Comparison of ENCODE assay signal across 8 cellular contexts in genomic region chr3:190586631-190587000, GRCh38.
A peak's percentile ranks its signal among the peaks of the same experiment; 100 is the strongest.
DNase-seq lines count a peak whose midpoint lies in the region; ATAC-seq and TF ChIP-seq lines count a peak whose summit lies in the region.

No MANE protein-coding gene starts in this region.

- no peaks in the 10 kb centered on the region for H3K79me2 ChIP-seq in H9 (ENCODE audit: insufficient read depth, low read length)

- no peaks in the 10 kb centered on the region for H3K36me3 ChIP-seq in mesenchymal stem cell (ENCODE audit: control insufficient read depth in 1 of 2, insufficient read depth in 2 of 2, low read depth in 1 of 2, low read length in 2 of 2)

- no peaks in the 10 kb centered on the region for H3K23me2 ChIP-seq in H9 (ENCODE audit: insufficient read length, low read depth, low read length, poor library complexity, severe bottlenecking)

- H4K5ac ChIP-seq in H9 (ENCODE audit: insufficient read length, low read depth, low read length) = no peak overlapping the region

- H3K4ac ChIP-seq in mesenchymal stem cell (ENCODE audit: low read depth in 1 of 2, low read length in 2 of 2) (no peak overlapping the region), H9 (ENCODE audit: low read depth, low read length) (no peak overlapping the region)

- H3K27me3 Mint-ChIP-seq in CD4-positive, alpha-beta T cell = no peaks in the 10 kb centered on the region
- no peaks in the 10 kb centered on the region for H3K27me3 Mint-ChIP-seq in activated T-helper 2 cell treated with anti-CD3 and anti-CD28 coated beads, Interferon-gamma antibody, Interleukin-2, Interleukin-4, amounts not matched to agents 10 μg/mL and 5 μg/mL and 100 μg/mL, durations not matched to agents 14 hours and 24 hours and 36 hours (ENCODE audit: low read depth)
- H3K27me3 Mint-ChIP-seq in H9 (ENCODE audit: low read depth) = no peaks in the 10 kb centered on the region

- POLR2A ChIA-PET in CD4-positive, alpha-beta T cell (lab: Charles Lee) = no interaction called here

- CTCF ChIA-PET in CD4-positive, alpha-beta T cell (lab: Charles Lee) = interaction anchor here (0.6 to 1.4 kb wide), 2 partner anchors 19 to 57 kb away, joined by 3 read pairs; no protein-coding TSS in a partner anchor

- H3K56ac ChIP-seq in H9 (ENCODE audit: insufficient read length, low read depth, low read length) = no peak overlapping the region

- DNase-seq in CD4-positive, alpha-beta T cell = no peak
- peak; percentile 71 for DNase-seq in HPDE6-E6E7 (ENCODE audit: extremely low spot score)
- DNase-seq in activated T-helper 2 cell treated with anti-CD3 and anti-CD28 coated beads, Interferon-gamma antibody, Interleukin-2, Interleukin-4, amounts not matched to agents 10 μg/mL and 5 μg/mL and 100 μg/mL, durations not matched to agents 14 hours and 24 hours and 36 hours (ENCODE audit: low spot score) = peak; percentile 32
- DNase-seq in mesenchymal stem cell = peak; percentile 78
- no peak for DNase-seq in middle frontal gyrus (ENCODE audit: extremely low spot score, low spot score)
- DNase-seq in RKO (ENCODE audit: low spot score) = no peak
- DNase-seq in H9 = no peak

- no peaks in the 10 kb centered on the region for H3K79me1 ChIP-seq in mesenchymal stem cell (replicated peaks; ENCODE audit: low read length, poor library complexity, severe bottlenecking)
- no peaks in the 10 kb centered on the region for H3K79me1 ChIP-seq in H9 (ENCODE audit: insufficient read depth, low read depth, low read length, poor library complexity, severe bottlenecking)

- no peak overlapping the region for H2BK20ac ChIP-seq in H9 (ENCODE audit: low read depth, low read length, poor library complexity, severe bottlenecking)

- TF ChIP-seq CTCF in CD4-positive, alpha-beta T cell (IDR thresholded peaks at IDR 0.05) = no peak
- TF ChIP-seq CTCF in H9 (conservative IDR thresholded peaks at IDR 0.05) = no peak

- no peak overlapping the region for H4K91ac ChIP-seq in mesenchymal stem cell (ENCODE audit: low read length)
- no peak overlapping the region for H4K91ac ChIP-seq in H9 (ENCODE audit: insufficient read length, low read depth, low read length)

- H2AK5ac ChIP-seq in mesenchymal stem cell (ENCODE audit: low read length, severe bottlenecking) (no peak overlapping the region), H9 (ENCODE audit: insufficient read length, low read length) (no peak overlapping the region)

- H2AFZ ChIP-seq in mesenchymal stem cell (ENCODE audit: low read depth, low read length) = no peak overlapping the region
- H2AFZ ChIP-seq in H9 (ENCODE audit: low read length) = no peak overlapping the region

- no peaks in the 10 kb centered on the region for H3K9me3 ChIP-seq in CD4-positive, alpha-beta T cell (ENCODE audit: control insufficient read depth, low read length)
- H3K9me3 ChIP-seq in mesenchymal stem cell (ENCODE audit: control insufficient read depth, low read length) (no peaks in the 10 kb centered on the region), H9 (ENCODE audit: control insufficient read depth, low read depth, low read length) (no peaks in the 10 kb centered on the region)

- H3K4me2 ChIP-seq in mesenchymal stem cell (ENCODE audit: low read length, poor library complexity, severe bottlenecking) (no peak overlapping the region), H9 (ENCODE audit: insufficient read depth, insufficient read length, low read length) (no peak overlapping the region)

- peaks cover 22% of the 10 kb centered on the region for H3K4me1 Mint-ChIP-seq in CD4-positive, alpha-beta T cell (ENCODE audit: low read depth)
- H3K4me1 Mint-ChIP-seq in activated T-helper 2 cell treated with anti-CD3 and anti-CD28 coated beads, Interferon-gamma antibody, Interleukin-2, Interleukin-4, amounts not matched to agents 10 μg/mL and 5 μg/mL and 100 μg/mL, durations not matched to agents 14 hours and 24 hours and 36 hours (ENCODE audit: low read depth) = peaks cover 73% of the 10 kb centered on the region
- H3K4me1 Mint-ChIP-seq in H9 = peaks cover 11 to 13% of the 10 kb centered on the region in 2 experiments

- no peaks in the 10 kb centered on the region for H3K9me3 Mint-ChIP-seq in CD4-positive, alpha-beta T cell
- no peaks in the 10 kb centered on the region for H3K9me3 Mint-ChIP-seq in activated T-helper 2 cell treated with anti-CD3 and anti-CD28 coated beads, Interferon-gamma antibody, Interleukin-2, Interleukin-4, amounts not matched to agents 10 μg/mL and 5 μg/mL and 100 μg/mL, durations not matched to agents 14 hours and 24 hours and 36 hours
- no peaks in the 10 kb centered on the region for H3K9me3 Mint-ChIP-seq in H9

- H2BK12ac ChIP-seq in mesenchymal stem cell (ENCODE audit: low read length in 2 of 2) (peak overlapping the region; percentile 3 to 11), H9 (ENCODE audit: insufficient read length, low read depth, low read length) (no peak overlapping the region)

- no peak overlapping the region for H3K14ac ChIP-seq in mesenchymal stem cell (ENCODE audit: low read length in 2 of 2)
- H3K14ac ChIP-seq in H9 (ENCODE audit: insufficient read depth, low read length) = no peak overlapping the region

- H2BK5ac ChIP-seq in mesenchymal stem cell (ENCODE audit: low read depth, low read length, poor library complexity, severe bottlenecking) = no peak overlapping the region
- no peak overlapping the region for H2BK5ac ChIP-seq in H9 (ENCODE audit: insufficient read length, low read length)

- intact Hi-C loops in CD4-positive, alpha-beta T cell (cut with DNase I, micrococcal nuclease) = no loop called here
- intact Hi-C loops in activated T-helper 2 cell treated with anti-CD3 and anti-CD28 coated beads, Interferon-gamma antibody, Interleukin-2, Interleukin-4, amounts not matched to agents 10 μg/mL and 5 μg/mL and 100 μg/mL, durations not matched to agents 14 hours and 24 hours and 36 hours (cut with micrococcal nuclease) = loop anchor here (1.0 to 10.0 kb wide), 7 partner anchors 9 to 1282 kb away; partner anchors contain the start of gene IL1RAP

- H2BK120ac ChIP-seq in mesenchymal stem cell (ENCODE audit: low read depth, low read length) (no peak overlapping the region), H9 (ENCODE audit: low read depth, low read length, poor library complexity, severe bottlenecking) (no peak overlapping the region)

- H3K27ac ChIP-seq in CD4-positive, alpha-beta T cell (ENCODE audit: low read depth, low read length) = no peak overlapping the region
- no peak overlapping the region for H3K27ac ChIP-seq in mesenchymal stem cell (ENCODE audit: low read length, poor library complexity, severe bottlenecking)
- H3K27ac ChIP-seq in H9 (ENCODE audit: insufficient read length, low read depth, low read length) = no peak overlapping the region

- H4K8ac ChIP-seq in mesenchymal stem cell (ENCODE audit: low read length) (no peak overlapping the region), H9 (replicated peaks; ENCODE audit: insufficient read length, low read depth, low read length) (no peak overlapping the region)

- H3K23ac ChIP-seq in mesenchymal stem cell (ENCODE audit: low read length in 2 of 2) = no peak overlapping the region
- no peak overlapping the region for H3K23ac ChIP-seq in H9 (ENCODE audit: insufficient read length, low read depth, low read length)

- ATAC-seq in CD4-positive, alpha-beta T cell (ENCODE audit: poor library complexity) = peak; percentile 32
- peak; percentile 56 for ATAC-seq in GM19463 (IDR thresholded peaks at IDR 0.05; ENCODE audit: unreplicated experiment)

- no peak overlapping the region for H3K4me3 ChIP-seq in mesenchymal stem cell (ENCODE audit: insufficient read depth in 1 of 2, low read depth in 1 of 2, low read length in 2 of 2)

- no peak overlapping the region for H3T11ph ChIP-seq in H9 (ENCODE audit: low read length)

- H3K27me3 ChIP-seq in CD4-positive, alpha-beta T cell (ENCODE audit: control insufficient read depth, insufficient read depth, low read length) = no peaks in the 10 kb centered on the region
- H3K27me3 ChIP-seq in mesenchymal stem cell (ENCODE audit: control insufficient read depth in 1 of 2, insufficient read depth in 1 of 2, low read length in 2 of 2) (no peaks in the 10 kb centered on the region), H9 (ENCODE audit: insufficient read depth, low read length) (no peaks in the 10 kb centered on the region)

- no peaks in the 10 kb centered on the region for H3K36me3 Mint-ChIP-seq in CD4-positive, alpha-beta T cell (ENCODE audit: low read depth)
- peaks cover 58% of the 10 kb centered on the region for H3K36me3 Mint-ChIP-seq in activated T-helper 2 cell treated with anti-CD3 and anti-CD28 coated beads, Interferon-gamma antibody, Interleukin-2, Interleukin-4, amounts not matched to agents 10 μg/mL and 5 μg/mL and 100 μg/mL, durations not matched to agents 14 hours and 24 hours and 36 hours (ENCODE audit: low read depth)
- H3K36me3 Mint-ChIP-seq in H9 (ENCODE audit: insufficient read depth in 1 of 3, low read depth in 3 of 3) = no peaks in the 10 kb centered on the region

- H3K4me1 ChIP-seq in mesenchymal stem cell (ENCODE audit: control insufficient read depth, insufficient read depth, low read depth, low read length) (peaks cover 3% of the 10 kb centered on the region), H9 (ENCODE audit: insufficient read depth, low read length) (peaks cover 11% of the 10 kb centered on the region)

- no peak overlapping the region for H3K4me3 Mint-ChIP-seq in CD4-positive, alpha-beta T cell
- H3K4me3 Mint-ChIP-seq in activated T-helper 2 cell treated with anti-CD3 and anti-CD28 coated beads, Interferon-gamma antibody, Interleukin-2, Interleukin-4, amounts not matched to agents 10 μg/mL and 5 μg/mL and 100 μg/mL, durations not matched to agents 14 hours and 24 hours and 36 hours (ENCODE audit: low read depth) = peak overlapping the region; percentile 73
- no peak overlapping the region for H3K4me3 Mint-ChIP-seq in H9

- H2BK15ac ChIP-seq in mesenchymal stem cell (ENCODE audit: low read depth, poor library complexity, severe bottlenecking) (no peak overlapping the region), H9 (ENCODE audit: low read depth, low read length) (no peak overlapping the region)

- H3K27ac Mint-ChIP-seq in CD4-positive, alpha-beta T cell = peak overlapping the region; percentile 1
- H3K27ac Mint-ChIP-seq in activated T-helper 2 cell treated with anti-CD3 and anti-CD28 coated beads, Interferon-gamma antibody, Interleukin-2, Interleukin-4, amounts not matched to agents 10 μg/mL and 5 μg/mL and 100 μg/mL, durations not matched to agents 14 hours and 24 hours and 36 hours = peak overlapping the region; percentile 95
- H3K27ac Mint-ChIP-seq in H9 = no peak overlapping the region

- H3K18ac ChIP-seq in mesenchymal stem cell (ENCODE audit: low read depth in 1 of 2, low read length in 2 of 2) = peak overlapping the region in 1 of 2 experiments; percentile 57
- no peak overlapping the region for H3K18ac ChIP-seq in H9 (ENCODE audit: insufficient read length, low read depth, low read length)

- no peaks in the 10 kb centered on the region for H4K20me1 ChIP-seq in H9 (ENCODE audit: control insufficient read depth, insufficient read depth, insufficient read length)

- 40% methylated on average over 4 of the region's 4 CpGs for WGBS in mesenchymal stem cell
- WGBS in H9 (ENCODE audit: extremely low coverage, insufficient read length, low lambda C conversion rate) = no CpG with 5 or more reads among the region's 4 CpGs

- H3K9ac ChIP-seq in mesenchymal stem cell (ENCODE audit: low read length) = no peak overlapping the region
- no peak overlapping the region for H3K9ac ChIP-seq in H9 (ENCODE audit: extremely low read depth, insufficient read length, low read length)

Comparison
In these comparisons a context has a peak if more than half of its experiments do, and no peak if none do; other contexts are left out.
1. DNase-seq: peak in HPDE6-E6E7 (single experiment), activated T-helper 2 cell treated with anti-CD3 and anti-CD28 coated beads, Interferon-gamma antibody, Interleukin-2, Interleukin-4, amounts not matched to agents 10 μg/mL and 5 μg/mL and 100 μg/mL, durations not matched to agents 14 hours and 24 hours and 36 hours (single experiment) and mesenchymal stem cell (single experiment); none in CD4-positive, alpha-beta T cell (0 of 10), middle frontal gyrus (single experiment), RKO (single experiment) and H9 (single experiment).
2. H3K27ac Mint-ChIP-seq: peak in CD4-positive, alpha-beta T cell (single experiment) and activated T-helper 2 cell treated with anti-CD3 and anti-CD28 coated beads, Interferon-gamma antibody, Interleukin-2, Interleukin-4, amounts not matched to agents 10 μg/mL and 5 μg/mL and 100 μg/mL, durations not matched to agents 14 hours and 24 hours and 36 hours (single experiment); none in H9 (0 of 3).